9 cellular contexts compared by ENCODE assay signal in genomic region chr11:119584193-119585037, GRCh38.
DNase-seq lines count a peak whose midpoint lies in the region; ATAC-seq and TF ChIP-seq lines count a peak whose summit lies in the region.
"Had no signal": no experiment of that assay in that cellular context is flagged by ENCODE, and none has a peak within 500 bp of the region (broad histone marks: within the 10 kb centered on the region; RNA-seq: fewer than 3 reads in every experiment).

No MANE protein-coding gene starts in this region.

- H3K9me3 ChIP-seq in PC-3 (ENCODE audit: low read length) = no peaks in the 10 kb centered on the region

- CTCF ChIA-PET in PC-3 (lab: Charles Lee) = no interaction called here

- no peaks in the 10 kb centered on the region for H3K36me3 Mint-ChIP-seq in HFFc6 (ENCODE audit: low read depth)

- H3K27me3 ChIP-seq in PC-3 (ENCODE audit: low read length) = no peaks in the 10 kb centered on the region

- TSS peak; percentile 79 for BruUV-seq in PC-3 (replicated peaks; lab: Mats Ljungman, UMichigan)

- peaks cover 10% of the 10 kb centered on the region for H3K9me3 Mint-ChIP-seq in HFFc6

- H3K4me3 Mint-ChIP-seq in HFFc6 = peak overlapping the region; percentile 84
- H3K4me3 Mint-ChIP-seq: memory B cell had no signal

- peaks cover 10% of the 10 kb centered on the region; the same call in 1 of the 2 replicates for H3K4me1 Mint-ChIP-seq in HFFc6 (ENCODE audit: low read depth)
- H3K4me1 Mint-ChIP-seq: memory B cell had no signal

- peak overlapping the region; percentile 81 for H3K9ac ChIP-seq in PC-3 (ENCODE audit: low read length)

- H3K27ac ChIP-seq in PC-3 (ENCODE audit: low read length) = peak overlapping the region; percentile 79
- H3K27ac ChIP-seq in cingulate gyrus (ENCODE audit: low read depth, low read length) = peak overlapping the region; percentile 69

- DNase-seq in AG08396 (ENCODE audit: low spot score) = peak; percentile 73
- no peak for DNase-seq in HFFc6
- peak; percentile 90 for DNase-seq in PC-3
- peak; percentile 94 for DNase-seq in kidney tubule cell (ENCODE audit: low spot score)
- DNase-seq in stimulated activated CD8-positive, alpha-beta memory T cell treated with anti-CD3 and anti-CD28 coated beads, Interleukin-4, amount 100 ng/mL, for 48 hours = peak; percentile 25
- DNase-seq in NCI-H187 (lab: John Stamatoyannopoulos, UW) = no peak

- H3K27me3 Mint-ChIP-seq in HFFc6 (ENCODE audit: insufficient read depth) = peaks cover 43% of the 10 kb centered on the region

- no peaks in the 10 kb centered on the region for H3K9me2 ChIP-seq in PC-3 (replicated peaks; ENCODE audit: low read length)

- H3K4me1 ChIP-seq in PC-3 (ENCODE audit: insufficient read depth, low read length) = peaks cover 34% of the 10 kb centered on the region

- no peaks in the 10 kb centered on the region for H4K20me1 ChIP-seq in PC-3 (ENCODE audit: low read length)

- H2AFZ ChIP-seq in PC-3 (ENCODE audit: low read length) = peak overlapping the region; percentile 90

- TF ChIP-seq CTCF in HFFc6 (IDR thresholded peaks at IDR 0.05) = no peak
- TF ChIP-seq CTCF in PC-3 (conservative IDR thresholded peaks at IDR 0.05; ENCODE audit: low read depth, low read length) = no peak

- peak overlapping the region; percentile 69 for H3K4me3 ChIP-seq in PC-3 (ENCODE audit: low read length)

- no peaks in the 10 kb centered on the region for H3F3A ChIP-seq in PC-3 (ENCODE audit: low read length, unreplicated experiment)

- no peaks in the 10 kb centered on the region for H3K36me3 ChIP-seq in PC-3 (ENCODE audit: low read depth, low read length)

- intact Hi-C loops in PC-3 (cut with micrococcal nuclease) = no loop called here

- H3K27ac Mint-ChIP-seq in HFFc6 = no peak overlapping the region
- H3K27ac Mint-ChIP-seq: memory B cell had no signal

- ATAC-seq in PC-3 (peak; percentile 69), HG03097 (IDR thresholded peaks at IDR 0.05; ENCODE audit: low FRiP score, unreplicated experiment) (no peak)

- POLR2A ChIA-PET in PC-3 (lab: Charles Lee; ENCODE audit: unreplicated experiment) = interaction anchor here (0.6 kb wide), 2 partner anchors 31 to 1203 kb away, joined by 3 to 7 read pairs; no protein-coding TSS in a partner anchor

- H3K4me2 ChIP-seq in PC-3 (ENCODE audit: low read length) = peak overlapping the region; percentile 94

- H3K79me2 ChIP-seq in PC-3 (ENCODE audit: low read length) = 0 out of 2 replicates have a peak, but pooled peaks cover 4% of the 10 kb centered on the region

Comparison
In these comparisons a context has a peak if more than half of its experiments do, and no peak if none do; other contexts are left out.
1. DNase-seq: peak in AG08396 (single experiment), PC-3 (single experiment), kidney tubule cell (single experiment) and stimulated activated CD8-positive, alpha-beta memory T cell treated with anti-CD3 and anti-CD28 coated beads, Interleukin-4, amount 100 ng/mL, for 48 hours (single experiment); none in HFFc6 (single experiment) and NCI-H187 (0 of 2).